In the genomic region with DNA sequence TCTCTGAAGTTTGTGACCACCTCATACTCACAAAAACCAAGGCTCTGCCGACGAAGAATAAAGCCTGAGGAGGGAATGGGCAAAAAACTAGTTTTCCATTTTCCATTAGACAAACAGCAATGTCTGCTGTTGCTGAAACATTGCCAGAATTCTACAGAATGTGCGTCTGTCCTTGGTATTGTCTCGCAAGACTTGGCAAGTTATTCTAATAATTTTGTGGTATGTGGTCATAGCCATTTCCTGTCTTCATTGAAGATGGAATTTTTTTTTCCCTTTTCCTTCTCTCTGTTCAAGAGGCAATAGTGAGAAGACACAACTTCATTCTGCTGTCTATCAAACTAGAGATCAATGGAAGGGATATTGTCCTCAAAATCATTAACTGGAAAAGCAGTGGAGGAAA, we compare ENCODE assay signal across 1 cellular context.
TF ChIP-seq lines count a peak whose summit lies in the region.

No MANE protein-coding gene starts in this region.

TF ChIP-seq in SK-N-SH, 30 proteins besides CTCF, POLR2A, EP300 and RAD21 (continued from another document):
- peak; percentile 67; the same call in 1 of the 2 replicates for TF ChIP-seq ZBTB33 (IDR thresholded peaks at IDR 0.05; ENCODE audit: borderline replicate concordance, low read depth)
- no peak for TF ChIP-seq GABPA (IDR thresholded peaks at IDR 0.05; ENCODE audit: low read depth)
- TF ChIP-seq USF2 (IDR thresholded peaks at IDR 0.05; ENCODE audit: borderline replicate concordance, low read depth, low read length), result no peak
- peak; percentile 75; the same call in 1 of the 2 replicates for TF ChIP-seq NFIC (IDR thresholded peaks at IDR 0.05; ENCODE audit: borderline replicate concordance)
- TF ChIP-seq PBX3 (IDR thresholded peaks at IDR 0.05), result no peak
- TF ChIP-seq RCOR1 (IDR thresholded peaks at IDR 0.05; ENCODE audit: low read length), result no peak
- no peak for TF ChIP-seq YY1 (IDR thresholded peaks at IDR 0.05; ENCODE audit: low read depth)
